ENCODE assay signal across 6 cellular contexts in the genomic region with DNA sequence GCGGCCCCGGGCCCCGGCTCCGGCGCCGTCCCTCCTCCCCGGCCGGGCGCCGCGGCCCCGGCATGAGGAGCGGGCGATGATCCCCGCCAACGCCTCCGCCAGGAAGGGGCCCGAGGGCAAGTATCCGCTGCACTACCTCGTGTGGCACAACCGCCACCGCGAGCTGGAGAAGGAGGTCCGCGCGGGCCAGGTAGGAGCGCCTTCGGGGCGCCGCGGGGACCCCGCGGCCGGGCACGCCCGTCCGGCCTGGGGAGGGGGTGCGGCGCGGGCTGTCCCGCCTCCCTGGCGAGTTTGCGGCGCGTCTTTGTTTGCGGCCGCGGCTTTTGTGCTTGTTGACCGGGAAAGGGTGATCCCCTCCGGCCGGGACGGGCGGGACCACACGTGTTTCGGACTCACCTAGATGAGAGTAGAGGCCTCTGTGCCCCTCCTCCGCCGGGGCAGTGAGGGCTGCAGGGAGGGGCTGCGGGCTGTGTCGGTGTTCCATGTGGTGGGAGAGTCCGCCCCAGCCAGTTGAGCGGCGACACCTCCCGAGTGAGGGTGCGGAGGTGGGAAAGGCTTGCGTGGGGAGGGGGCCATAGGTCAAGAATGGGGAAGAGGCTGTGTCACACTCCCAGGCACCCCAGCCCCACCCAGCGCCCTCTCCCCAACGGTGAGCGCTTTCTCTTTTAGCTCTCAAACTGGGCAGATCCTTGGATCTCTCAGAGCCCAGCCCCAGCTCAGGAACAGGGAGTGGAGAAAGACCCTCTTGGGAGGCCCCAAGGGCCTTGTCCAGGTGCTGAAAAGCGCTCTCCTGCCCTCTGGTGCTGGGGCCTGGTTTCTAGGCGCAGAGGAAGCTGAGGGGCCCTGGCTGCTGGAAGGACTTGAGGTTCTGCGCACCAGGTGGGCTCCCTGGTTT. TPM values are rescaled to one million over a fixed set of nuclear protein-coding genes. Genes with fewer than 3 reads are reported as not detected.
A peak's percentile ranks its signal among the peaks of the same experiment; 100 is the strongest.
DNase-seq lines count a peak whose midpoint lies in the region; ATAC-seq and TF ChIP-seq lines count a peak whose summit lies in the region.

No MANE protein-coding gene starts in this region.

- H3K27me3 Mint-ChIP-seq in activated naive CD8-positive, alpha-beta T cell treated with anti-CD3 and anti-CD28 coated beads, Interleukin-2, amount 10 ng/mL, durations not matched to agents 7 days and 5 days: no peaks in the 10 kb centered on the region

- H3K27me3 ChIP-seq in mononuclear cell (ENCODE audit: insufficient read depth, low read length): peaks cover 5% of the 10 kb centered on the region

- POLR2A ChIA-PET in activated naive CD8-positive, alpha-beta T cell treated with anti-CD3 and anti-CD28 coated beads, Interleukin-2, amount 10 ng/mL, durations not matched to agents 7 days and 5 days (lab: Charles Lee): interaction anchor here (1.0 to 4.5 kb wide), 6 partner anchors 17 to 26 kb away, joined by 3 to 45 read pairs (median 5); a partner anchor contains a TSS

- H3K27ac Mint-ChIP-seq in activated naive CD8-positive, alpha-beta T cell treated with anti-CD3 and anti-CD28 coated beads, Interleukin-2, amount 10 ng/mL, durations not matched to agents 7 days and 5 days: no peak overlapping the region

- peak; percentile 8 for TF ChIP-seq CTCF in AG09309 (IDR thresholded peaks at IDR 0.05; ENCODE audit: control insufficient read depth, insufficient read depth, low read depth, low read length, missing control alignments)

- peaks cover 42% of the 10 kb centered on the region for H3K4me1 ChIP-seq in mononuclear cell (ENCODE audit: insufficient read depth, low read length)

- H3K4me3 Mint-ChIP-seq in activated naive CD8-positive, alpha-beta T cell treated with anti-CD3 and anti-CD28 coated beads, Interleukin-2, amount 10 ng/mL, durations not matched to agents 7 days and 5 days: peak overlapping the region; percentile 72

- peaks cover 23% of the 10 kb centered on the region for H3K4me1 Mint-ChIP-seq in activated naive CD8-positive, alpha-beta T cell treated with anti-CD3 and anti-CD28 coated beads, Interleukin-2, amount 10 ng/mL, durations not matched to agents 7 days and 5 days

- DNase-seq in AG09309 (ENCODE audit: low read depth) (no peak), HuH-7.5 (ENCODE audit: low spot score) (peak; percentile 69)
- no peak for DNase-seq in activated naive CD8-positive, alpha-beta T cell treated with anti-CD3 and anti-CD28 coated beads, Interleukin-2, amount 10 ng/mL, durations not matched to agents 7 days and 5 days

- H3K4me3 ChIP-seq in AG09309 (ENCODE audit: control insufficient read depth, low read depth, low read length) (peak overlapping the region; percentile 55), mononuclear cell (ENCODE audit: low read length) (peak overlapping the region; percentile 33)

- no peaks in the 10 kb centered on the region for H3K9me3 Mint-ChIP-seq in activated naive CD8-positive, alpha-beta T cell treated with anti-CD3 and anti-CD28 coated beads, Interleukin-2, amount 10 ng/mL, durations not matched to agents 7 days and 5 days

- H3K36me3 Mint-ChIP-seq in activated naive CD8-positive, alpha-beta T cell treated with anti-CD3 and anti-CD28 coated beads, Interleukin-2, amount 10 ng/mL, durations not matched to agents 7 days and 5 days: no peaks in the 10 kb centered on the region

- ATAC-seq in activated naive CD8-positive, alpha-beta T cell treated with anti-CD3 and anti-CD28 coated beads, Interleukin-2, amount 10 ng/mL, durations not matched to agents 7 days and 5 days (ENCODE audit: low read depth): no peak
- no peak for ATAC-seq in HG03457 (IDR thresholded peaks at IDR 0.05; ENCODE audit: unreplicated experiment)
- ATAC-seq in HG02885 (IDR thresholded peaks at IDR 0.05; ENCODE audit: poor library complexity, unreplicated experiment): no peak

- H3K9me3 ChIP-seq in mononuclear cell (ENCODE audit: low read depth, low read length): no peaks in the 10 kb centered on the region

RNA-seq across cellular contexts. Expression of a gene that starts 0.9 kb away (rescaled TPM):
- 1 to 10 TPM; 6.0 to 7.9 TPM for total RNA-seq in activated naive CD8-positive, alpha-beta T cell treated with anti-CD3 and anti-CD28 coated beads, Interleukin-2, amount 10 ng/mL, durations not matched to agents 7 days and 5 days
- total RNA-seq in mononuclear cell: 1.3 TPM

RNA-seq across cellular contexts. Expression of a gene that starts 4.3 kb away (rescaled TPM):
- total RNA-seq in activated naive CD8-positive, alpha-beta T cell treated with anti-CD3 and anti-CD28 coated beads, Interleukin-2, amount 10 ng/mL, durations not matched to agents 7 days and 5 days: 10 to 100 TPM; 73.3 to 73.4 TPM
- 17.5 TPM for total RNA-seq in mononuclear cell

RNA-seq across cellular contexts. Expression of a gene that starts 25.3 kb away (rescaled TPM):
- 100 to 1,000 TPM; 154 to 155 TPM for total RNA-seq in activated naive CD8-positive, alpha-beta T cell treated with anti-CD3 and anti-CD28 coated beads, Interleukin-2, amount 10 ng/mL, durations not matched to agents 7 days and 5 days
- total RNA-seq in mononuclear cell: 25.0 TPM

RNA-seq across cellular contexts. Expression of a gene that starts 27.0 kb away (rescaled TPM):
- total RNA-seq in activated naive CD8-positive, alpha-beta T cell treated with anti-CD3 and anti-CD28 coated beads, Interleukin-2, amount 10 ng/mL, durations not matched to agents 7 days and 5 days: 10 to 100 TPM; 20.0 to 20.4 TPM
- 8.9 TPM for total RNA-seq in mononuclear cell

RNA-seq across cellular contexts. Expression of a gene that starts 28.9 kb away (rescaled TPM):
- total RNA-seq in activated naive CD8-positive, alpha-beta T cell treated with anti-CD3 and anti-CD28 coated beads, Interleukin-2, amount 10 ng/mL, durations not matched to agents 7 days and 5 days: 1 to 10 TPM; 8.2 to 9.0 TPM
- total RNA-seq in mononuclear cell: 0.31 TPM
